ENCODE assay signal across 1 cellular context in genomic region chr17:13568746-13569739, GRCh38.
TF ChIP-seq lines count a peak whose summit lies in the region.

No MANE protein-coding gene starts in this region.

TF ChIP-seq in GM12878, 131 proteins besides CTCF, POLR2A, EP300 and RAD21 (continued from another document):
- no peak for TF ChIP-seq E4F1 (IDR thresholded peaks at IDR 0.05; ENCODE audit: borderline replicate concordance, partially characterized antibody)
TF ChIP-seq in GM12878: peak in this region for 1.
